Comparison of ENCODE assay signal across 1 cellular context in genomic region chr13:50387124-50387581, GRCh38.
TF ChIP-seq lines count a peak whose summit lies in the region.

No MANE protein-coding gene starts in this region.

TF ChIP-seq in HEK293, 187 proteins besides CTCF, POLR2A, EP300 and RAD21 (continued from another document):
- TF ChIP-seq REST (tag by site-specific recombination; IDR thresholded peaks at IDR 0.05) (peak; percentile 48; the same call in 1 of the 2 replicates), ZBTB17 (tag by site-specific recombination; IDR thresholded peaks at IDR 0.05) (peak; percentile 82), SCRT1 (tag by site-specific recombination; IDR thresholded peaks at IDR 0.05; ENCODE audit: borderline replicate concordance) (peak; percentile 96), SALL2 (tag by site-specific recombination; IDR thresholded peaks at IDR 0.05; ENCODE audit: borderline replicate concordance) (no peak)
TF ChIP-seq in HEK293: peak in this region for 18.
